Comparison of ENCODE assay signal across 16 cellular contexts in genomic region chr9:115494958-115495690, GRCh38.
DNase-seq lines count a peak whose midpoint lies in the region; TF ChIP-seq lines count a peak whose summit lies in the region.
"Had no signal": no experiment of that assay in that cellular context is flagged by ENCODE, and none has a peak within 500 bp of the region (broad histone marks: within the 10 kb centered on the region; RNA-seq: fewer than 3 reads in every experiment).

No MANE protein-coding gene starts in this region.

- H3K4me3 ChIP-seq in mesendoderm (ENCODE audit: low read length) (no peak overlapping the region), SJCRH30 (no peak overlapping the region)
- H3K4me3 ChIP-seq: gastroesophageal sphincter had no signal

- DNase-seq in DMS53 (lab: John Stamatoyannopoulos, UW) (peak; percentile 80), NCI-H2029 treated with DMSO at 0.1 percent for 48 hours (lab: John Stamatoyannopoulos, UW) (peak; percentile 51), mesendoderm (peak; percentile 82), SJCRH30 (no peak), COLO668 (lab: John Stamatoyannopoulos, UW; ENCODE audit: unreplicated experiment) (no peak), CD14-positive monocyte (ENCODE audit: low spot score) (no peak)
- no peak for DNase-seq in activated naive CD4-positive, alpha-beta T cell treated with anti-CD3 and anti-CD28 coated beads, Interleukin-2, amount 50 U/mL, for 16 hours
- DNase-seq: activated CD4-positive, alpha-beta T cell treated with anti-CD3 and anti-CD28 coated beads, Interleukin-2, amount 50 U/mL, for 4 hours; activated T-cell treated with anti-CD3 and anti-CD28 coated beads, Interleukin-2, amount 50 U/mL, for 4 hours; midbrain; NCI-H1048; Right ventricle myocardium superior had no signal

- H3K36me3 ChIP-seq in mesendoderm (ENCODE audit: control insufficient read depth, insufficient read depth, low read length), result no peaks in the 10 kb centered on the region
- H3K36me3 ChIP-seq in SJCRH30, result no peaks in the 10 kb centered on the region
- H3K36me3 ChIP-seq: gastroesophageal sphincter had no signal

- no peaks in the 10 kb centered on the region for H3K36me3 Mint-ChIP-seq in CD14-positive monocyte
- H3K36me3 Mint-ChIP-seq: stimulated activated memory B cell treated with anti-CD40 and anti-IgM and Interleukin-4, amounts not matched to agents 10 μg/mL and 1 μg/mL and 100 μg/mL, for 72 hours had no signal

- H3K27me3 ChIP-seq in mesendoderm (ENCODE audit: insufficient read depth, low read length, poor library complexity), result no peaks in the 10 kb centered on the region
- H3K27me3 ChIP-seq in SJCRH30, result no peaks in the 10 kb centered on the region
- H3K27me3 ChIP-seq: gastroesophageal sphincter had no signal

- no peak overlapping the region for H2AK5ac ChIP-seq in mesendoderm (ENCODE audit: low read length)

- no peak overlapping the region for H3K27ac Mint-ChIP-seq in CD14-positive monocyte
- H3K27ac Mint-ChIP-seq: B cell; stimulated activated memory B cell treated with anti-CD40 and anti-IgM and Interleukin-4, amounts not matched to agents 10 μg/mL and 1 μg/mL and 100 μg/mL, for 72 hours had no signal

- H3K27me3 Mint-ChIP-seq in CD14-positive monocyte (ENCODE audit: low read depth in 3 of 3), result peaks cover 0 to 5% (median 0%) of the 10 kb centered on the region in 3 donors

- H2BK120ac ChIP-seq in mesendoderm (ENCODE audit: low read depth, low read length), result no peak overlapping the region

- H3K4me1 Mint-ChIP-seq in CD14-positive monocyte, result no peaks in the 10 kb centered on the region
- H3K4me1 Mint-ChIP-seq: B cell; stimulated activated memory B cell treated with anti-CD40 and anti-IgM and Interleukin-4, amounts not matched to agents 10 μg/mL and 1 μg/mL and 100 μg/mL, for 72 hours had no signal

- peak overlapping the region; percentile 96 for H3K27ac ChIP-seq in VCaP
- no peak overlapping the region for H3K27ac ChIP-seq in mesendoderm (ENCODE audit: low read depth, low read length)
- no peak overlapping the region for H3K27ac ChIP-seq in SJCRH30
- H3K27ac ChIP-seq: gastroesophageal sphincter had no signal

- peaks cover 6% of the 10 kb centered on the region for H3K4me1 ChIP-seq in mesendoderm (ENCODE audit: control insufficient read depth, low read depth, low read length)
- H3K4me1 ChIP-seq in SJCRH30, result peaks cover 16% of the 10 kb centered on the region; the same call in 1 of the 2 replicates
- H3K4me1 ChIP-seq: gastroesophageal sphincter had no signal

- H3K79me2 ChIP-seq in mesendoderm (ENCODE audit: control insufficient read depth, insufficient read depth, low read length), result no peaks in the 10 kb centered on the region

- H3K18ac ChIP-seq in mesendoderm (ENCODE audit: low read length), result no peak overlapping the region

- no peak overlapping the region for H2BK5ac ChIP-seq in mesendoderm (ENCODE audit: low read length)

- H3K9me3 Mint-ChIP-seq in CD14-positive monocyte, result peaks cover 0 to 4% (median 0%) of the 10 kb centered on the region in 7 donors
- H3K9me3 Mint-ChIP-seq: activated T-cell treated with anti-CD3 and anti-CD28 coated beads, Interleukin-2, amount 50 U/mL, for 4 hours; stimulated activated memory B cell treated with anti-CD40 and anti-IgM and Interleukin-4, amounts not matched to agents 10 μg/mL and 1 μg/mL and 100 μg/mL, for 72 hours had no signal

- TF ChIP-seq CTCF in VCaP (conservative IDR thresholded peaks at IDR 0.05) (no peak), CD14-positive monocyte (IDR thresholded peaks at IDR 0.05) (no peak)

- no peak overlapping the region for H3K23ac ChIP-seq in mesendoderm (ENCODE audit: low read length)

- no peak overlapping the region for H4K5ac ChIP-seq in mesendoderm (ENCODE audit: low read length)

- H3K4me3 Mint-ChIP-seq in CD14-positive monocyte, result no peak overlapping the region
- H3K4me3 Mint-ChIP-seq: activated T-cell treated with anti-CD3 and anti-CD28 coated beads, Interleukin-2, amount 50 U/mL, for 4 hours; B cell; stimulated activated memory B cell treated with anti-CD40 and anti-IgM and Interleukin-4, amounts not matched to agents 10 μg/mL and 1 μg/mL and 100 μg/mL, for 72 hours had no signal

- H4K8ac ChIP-seq in mesendoderm (ENCODE audit: low read depth, low read length), result no peak overlapping the region

- no peak overlapping the region for H3K4me2 ChIP-seq in mesendoderm (ENCODE audit: low read length)

- H3K9me3 ChIP-seq in SJCRH30 (replicated peaks), result no peaks in the 10 kb centered on the region
- H3K9me3 ChIP-seq: gastroesophageal sphincter had no signal

- H3K56ac ChIP-seq in mesendoderm (ENCODE audit: low read length), result no peak overlapping the region

- no peak overlapping the region for H2BK15ac ChIP-seq in mesendoderm (replicated peaks; ENCODE audit: low read depth)

- intact Hi-C loops in CD14-positive monocyte (cut with micrococcal nuclease), result loop anchor here in 1 of 2 donors (5.0 kb wide), 1 partner anchor 47 kb away; no protein-coding TSS in a partner anchor

- H3K79me1 ChIP-seq in mesendoderm (ENCODE audit: low read length), result no peaks in the 10 kb centered on the region

- no CpG with 5 or more reads among the region's 7 CpGs for WGBS in mesendoderm (ENCODE audit: extremely low coverage, insufficient coverage, low lambda C conversion rate)

- no peak overlapping the region for H3K9ac ChIP-seq in mesendoderm (ENCODE audit: low read length)

- H3K4ac ChIP-seq in mesendoderm (ENCODE audit: low read depth, low read length), result no peak overlapping the region

Comparison
In these comparisons a context has a peak if more than half of its experiments do, and no peak if none do; other contexts are left out.
1. DNase-seq: peak in DMS53 (single experiment), NCI-H2029 treated with DMSO at 0.1 percent for 48 hours (single experiment) and mesendoderm (single experiment); none in activated naive CD4-positive, alpha-beta T cell treated with anti-CD3 and anti-CD28 coated beads, Interleukin-2, amount 50 U/mL, for 16 hours (single experiment), SJCRH30 (0 of 2), COLO668 (single experiment) and CD14-positive monocyte (single experiment).